ENCODE assay signal across 28 cellular contexts in the genomic region with DNA sequence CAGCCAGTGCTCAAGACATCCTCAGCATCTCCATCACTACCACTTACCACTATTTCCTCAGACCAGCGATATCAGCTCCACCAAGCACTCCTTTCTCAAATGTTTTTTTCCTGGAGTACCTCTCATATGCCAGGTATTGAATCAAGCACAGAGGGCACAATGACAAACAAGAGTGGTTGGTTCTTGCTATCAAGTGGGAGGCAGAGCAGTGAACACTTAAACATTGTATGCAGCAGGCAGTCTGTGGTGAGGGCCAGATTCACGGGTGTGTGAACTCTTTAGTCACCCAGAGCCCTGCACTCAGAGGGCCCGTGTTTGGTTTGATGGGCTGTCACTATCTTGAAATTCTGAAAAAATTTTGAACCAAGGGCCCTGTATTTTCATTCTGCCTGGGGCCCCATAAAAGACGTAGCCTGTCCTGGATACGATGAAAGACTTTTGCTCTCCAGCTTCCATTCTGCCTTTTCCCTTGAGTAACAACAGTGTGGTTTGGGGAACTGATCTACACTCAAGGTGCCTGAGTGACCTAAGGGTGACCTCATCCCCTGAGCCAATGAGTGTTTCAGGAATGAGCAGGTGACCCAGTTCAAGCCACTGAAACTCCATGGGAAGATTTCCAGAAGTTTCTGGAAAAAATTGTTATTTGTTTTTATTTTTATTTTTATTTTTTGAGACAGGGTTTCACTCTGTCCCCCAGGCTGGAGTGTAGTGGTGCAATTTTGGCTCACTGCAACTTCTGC.
"Had no signal": no experiment of that assay in that cellular context is flagged by ENCODE, and none has a peak within 500 bp of the region (broad histone marks: within the 10 kb centered on the region; RNA-seq: fewer than 3 reads in every experiment).

No MANE protein-coding gene starts in this region.

- H3K4me1 ChIP-seq: breast epithelium, right lobe of liver, stomach, suprapubic skin, transverse colon, uterus had no signal

- H3K4me3 Mint-ChIP-seq: activated B cell treated with CpG ODN at 0.5 μM for 24 hours; activated CD4-positive, alpha-beta T cell treated with anti-CD3 and anti-CD28 coated beads for 36 hours; activated naive CD8-positive, alpha-beta T cell treated with anti-CD3 and anti-CD28 coated beads for 36 hours; activated T-cell treated with anti-CD3 and anti-CD28 coated beads, Interleukin-2, amount 50 U/mL, for 24 hours; central memory CD8-positive, alpha-beta T cell had no signal

- H3K27ac Mint-ChIP-seq: activated B cell treated with CpG ODN at 0.5 μM for 24 hours; activated CD4-positive, alpha-beta T cell treated with anti-CD3 and anti-CD28 coated beads for 36 hours; activated naive CD8-positive, alpha-beta T cell treated with anti-CD3 and anti-CD28 coated beads for 36 hours; activated T-cell treated with anti-CD3 and anti-CD28 coated beads, Interleukin-2, amount 50 U/mL, for 24 hours; activated T-helper 2 cell treated with anti-CD3 and anti-CD28 coated beads, Interferon-gamma antibody, Interleukin-2, Interleukin-4, amounts not matched to agents 10 μg/mL and 5 μg/mL and 100 μg/mL, durations not matched to agents 14 hours and 24 hours and 36 hours had no signal

- H3K9me3 Mint-ChIP-seq: activated B cell treated with CpG ODN at 0.5 μM for 24 hours; activated naive CD8-positive, alpha-beta T cell treated with anti-CD3 and anti-CD28 coated beads for 36 hours; activated T-cell treated with anti-CD3 and anti-CD28 coated beads, Interleukin-2, amount 50 U/mL, for 24 hours; activated T-helper 2 cell treated with anti-CD3 and anti-CD28 coated beads, Interferon-gamma antibody, Interleukin-2, Interleukin-4, amounts not matched to agents 10 μg/mL and 5 μg/mL and 100 μg/mL, durations not matched to agents 14 hours and 24 hours and 36 hours; central memory CD8-positive, alpha-beta T cell had no signal

- H3K27me3 ChIP-seq: breast epithelium, gastroesophageal sphincter, right lobe of liver, suprapubic skin, transverse colon, uterus had no signal

- DNase-seq: activated B cell treated with CpG ODN at 0.5 μM for 24 hours; activated CD4-positive, alpha-beta T cell treated with anti-CD3 and anti-CD28 coated beads for 36 hours; activated CD4-positive, alpha-beta T cell treated with anti-CD3 and anti-CD28 coated beads, Interleukin-2, amount 50 U/mL, for 4 hours; activated CD8-positive, alpha-beta memory T cell treated with anti-CD3 and anti-CD28 coated beads for 24 hours; activated CD8-positive, alpha-beta memory T cell treated with anti-CD3 and anti-CD28 coated beads, Interleukin-2, amount 50 U/mL, for 4 hours; activated naive CD4-positive, alpha-beta T cell; activated naive CD8-positive, alpha-beta T cell treated with anti-CD3 and anti-CD28 coated beads for 36 hours; activated T-cell treated with anti-CD3 and anti-CD28 coated beads, Interleukin-2, amount 50 U/mL, for 24 hours; effector memory CD4-positive, alpha-beta T cell; head of caudate nucleus; hypothalamus; left cardiac atrium; mesenchymal stem cell; occipital lobe; posterior cingulate gyrus; right lobe of liver; stimulated activated CD4-positive, alpha-beta T cell treated with anti-CD3 and anti-CD28 coated beads, Interleukin-1b, Interleukin-23, amount 100 ng/mL, for 48 hours; stomach; T-helper 9 cell; transverse colon; uterus had no signal

- H3K4me1 Mint-ChIP-seq: activated B cell treated with CpG ODN at 0.5 μM for 24 hours; activated CD4-positive, alpha-beta T cell treated with anti-CD3 and anti-CD28 coated beads for 36 hours; activated naive CD8-positive, alpha-beta T cell treated with anti-CD3 and anti-CD28 coated beads for 36 hours; central memory CD8-positive, alpha-beta T cell had no signal

- H3K27me3 Mint-ChIP-seq: central memory CD8-positive, alpha-beta T cell had no signal

- H3K36me3 Mint-ChIP-seq: activated naive CD8-positive, alpha-beta T cell treated with anti-CD3 and anti-CD28 coated beads for 36 hours had no signal

- H3K36me3 ChIP-seq: breast epithelium, gastroesophageal sphincter, right lobe of liver, stomach, suprapubic skin, transverse colon, uterus had no signal

- H3K27ac ChIP-seq: breast epithelium, gastroesophageal sphincter, right lobe of liver, skin epidermis, stomach, suprapubic skin, transverse colon, uterus had no signal

- H3K9me3 ChIP-seq: breast epithelium, gastroesophageal sphincter, right lobe of liver, stomach, suprapubic skin, transverse colon, uterus had no signal

- H3K4me3 ChIP-seq: breast epithelium, gastroesophageal sphincter, right lobe of liver, skin epidermis, stomach, suprapubic skin, transverse colon, uterus had no signal

- ATAC-seq: activated CD4-positive, alpha-beta T cell treated with anti-CD3 and anti-CD28 coated beads for 36 hours; esophagus mucosa; gastroesophageal sphincter; left cardiac atrium; right lobe of liver had no signal
